9 cellular contexts compared by ENCODE assay signal in genomic region chr19:8252922-8253589, GRCh38.
DNase-seq lines count a peak whose midpoint lies in the region; ATAC-seq and TF ChIP-seq lines count a peak whose summit lies in the region.
"Had no signal": no experiment of that assay in that cellular context is flagged by ENCODE, and none has a peak within 500 bp of the region (broad histone marks: within the 10 kb centered on the region; RNA-seq: fewer than 3 reads in every experiment).

No MANE protein-coding gene starts in this region.

- H3K4me3 Mint-ChIP-seq in nephron progenitor cell, result no peak overlapping the region
- H3K4me3 Mint-ChIP-seq: dendritic cell treated with granulocyte-macrophage colony-stimulating factor and Interleukin-4, amounts not matched to agents 40 ng/mL and 50 ng/mL, for 4 days had no signal

- peaks cover 4% of the 10 kb centered on the region for H3K4me1 Mint-ChIP-seq in nephron progenitor cell

- TF ChIP-seq CTCF in nephron progenitor cell (IDR thresholded peaks at IDR 0.05), result peak; percentile 98

- ATAC-seq in stimulated activated naive CD8-positive, alpha-beta T cell treated with anti-CD3 and anti-CD28 coated beads, Interleukin-15, Interleukin-2, amounts not matched to agents 100 U/mL and 50 U/mL, for 24 hours, result peak; percentile 69
- no peak for ATAC-seq in GM21576 (IDR thresholded peaks at IDR 0.05; ENCODE audit: unreplicated experiment)

- in situ Hi-C loops in KBM-7 (cut with MboI; ENCODE audit: low pct_unique_long_range_greater_than_20kb, low sequenced_read_pairs), result loop anchor here (25.0 kb wide), 1 partner anchor 91 kb away; no protein-coding TSS in a partner anchor

- H3K27me3 Mint-ChIP-seq in nephron progenitor cell (ENCODE audit: low read depth, poor library complexity), result no peaks in the 10 kb centered on the region

- H3K9me3 Mint-ChIP-seq in nephron progenitor cell, result peaks cover 4% of the 10 kb centered on the region
- H3K9me3 Mint-ChIP-seq: dendritic cell treated with granulocyte-macrophage colony-stimulating factor and Interleukin-4, amounts not matched to agents 40 ng/mL and 50 ng/mL, for 4 days had no signal

- no peak overlapping the region for H3K27ac Mint-ChIP-seq in nephron progenitor cell
- H3K27ac Mint-ChIP-seq: dendritic cell treated with granulocyte-macrophage colony-stimulating factor and Interleukin-4, amounts not matched to agents 40 ng/mL and 50 ng/mL, for 4 days had no signal

- DNase-seq in DMS153 treated with DMSO at 0.1 percent for 48 hours (lab: John Stamatoyannopoulos, UW; ENCODE audit: unreplicated experiment) (peak; percentile 32), KBM-7 (peak; percentile 89), RKO (ENCODE audit: low spot score) (peak; percentile 75), fibroblast of gingiva (ENCODE audit: low read depth) (peak; percentile 40), nephron progenitor cell (peak; percentile 95)
- DNase-seq in activated T-cell treated with anti-CD3 and anti-CD28 coated beads, Interleukin-2, amount 50 U/mL, for 48 hours, result peak; percentile 90 to 91
- DNase-seq in stimulated activated naive CD8-positive, alpha-beta T cell treated with anti-CD3 and anti-CD28 coated beads, Interleukin-15, Interleukin-2, amounts not matched to agents 100 U/mL and 50 U/mL, for 24 hours, result peak; percentile 85

- peaks cover 28% of the 10 kb centered on the region for H3K36me3 Mint-ChIP-seq in nephron progenitor cell (ENCODE audit: low read depth)

Comparison
In these comparisons a context has a peak if more than half of its experiments do, and no peak if none do; other contexts are left out.
1. DNase-seq: peak in every context shown above with its lines; median percentile 95 in nephron progenitor cell; 90 in activated T-cell treated with anti-CD3 and anti-CD28 coated beads, Interleukin-2, amount 50 U/mL, for 48 hours; 89 in KBM-7; 85 in stimulated activated naive CD8-positive, alpha-beta T cell treated with anti-CD3 and anti-CD28 coated beads, Interleukin-15, Interleukin-2, amounts not matched to agents 100 U/mL and 50 U/mL, for 24 hours; 75 in RKO; 40 in fibroblast of gingiva; 32 in DMS153 treated with DMSO at 0.1 percent for 48 hours.